Comparison of ENCODE assay signal across 8 cellular contexts in genomic region chr10:117004627-117005453, GRCh38. TPM values are rescaled to one million over a fixed set of nuclear protein-coding genes. Genes with fewer than 3 reads are reported as not detected.
DNase-seq lines count a peak whose midpoint lies in the region; ATAC-seq and TF ChIP-seq lines count a peak whose summit lies in the region.

Gene SHTN1 (minus strand): TSS chr10:117005187. CDS start chr10:117005079, 108 bp downstream.

- peaks cover 2% of the 10 kb centered on the region for H3K4me1 Mint-ChIP-seq in activated T-cell treated with anti-CD3 and anti-CD28 coated beads, Interleukin-2, amount 50 U/mL, for 24 hours (ENCODE audit: low read depth)
- H3K4me1 Mint-ChIP-seq in naive thymus-derived CD4-positive, alpha-beta T cell = peaks cover 0 to 11% (median 6%) of the 10 kb centered on the region in 7 donors

- POLR2A ChIA-PET in naive thymus-derived CD4-positive, alpha-beta T cell (lab: Charles Lee) = no interaction called here

- H3K4me3 ChIP-seq in fibroblast of villous mesenchyme (ENCODE audit: low read depth, low read length) (peak within 1 kb of the TSS; percentile 82), tibial nerve (peak within 1 kb of the TSS; percentile 54 to 82 (median 68))
- peak within 1 kb of the TSS; percentile 27 for H3K4me3 ChIP-seq in naive thymus-derived CD4-positive, alpha-beta T cell (ENCODE audit: low read length)

- no peaks in the 10 kb centered on the region for H3K4me1 ChIP-seq in naive thymus-derived CD4-positive, alpha-beta T cell (ENCODE audit: control insufficient read depth in 2 of 2, insufficient read depth in 2 of 2, low read length in 2 of 2)
- H3K4me1 ChIP-seq in tibial nerve = peaks cover 0 to 12% (median 0%) of the 10 kb centered on the region in 4 donors

- no peak for TF ChIP-seq POLR2A in tibial nerve (IDR thresholded peaks at IDR 0.05)

- no peaks in the 10 kb centered on the region for H3K9me3 ChIP-seq in naive thymus-derived CD4-positive, alpha-beta T cell (ENCODE audit: control insufficient read depth in 2 of 3, low read length in 3 of 3)
- no peaks in the 10 kb centered on the region for H3K9me3 ChIP-seq in tibial nerve

- no peaks in the 10 kb centered on the region for H3K9me3 Mint-ChIP-seq in activated T-cell treated with anti-CD3 and anti-CD28 coated beads, Interleukin-2, amount 50 U/mL, for 24 hours
- H3K9me3 Mint-ChIP-seq in naive thymus-derived CD4-positive, alpha-beta T cell = peaks cover 0 to 4% (median 0%) of the 10 kb centered on the region in 11 donors

- intact Hi-C loops in naive thymus-derived CD4-positive, alpha-beta T cell (cut with micrococcal nuclease) = loop anchor here in 1 of 2 donors (10.0 kb wide), 1 partner anchor 170 kb away; no protein-coding TSS in a partner anchor

- H3K27me3 Mint-ChIP-seq in activated T-cell treated with anti-CD3 and anti-CD28 coated beads, Interleukin-2, amount 50 U/mL, for 24 hours = peaks cover 57% of the 10 kb centered on the region
- H3K27me3 Mint-ChIP-seq in naive thymus-derived CD4-positive, alpha-beta T cell = peaks cover 31 to 67% (median 55%) of the 10 kb centered on the region in 5 donors

- TF ChIP-seq CTCF in fibroblast of villous mesenchyme (IDR thresholded peaks at IDR 0.05; ENCODE audit: insufficient read depth, low read depth, low read length) (no peak), tibial nerve (IDR thresholded peaks at IDR 0.05) (no peak)

- no peaks in the 10 kb centered on the region for H3K36me3 ChIP-seq in naive thymus-derived CD4-positive, alpha-beta T cell (ENCODE audit: control insufficient read depth in 2 of 3, insufficient read depth in 3 of 3, low read length in 3 of 3)
- H3K36me3 ChIP-seq in tibial nerve = no peaks in the 10 kb centered on the region

- ATAC-seq in GM18907 (IDR thresholded peaks at IDR 0.05; ENCODE audit: unreplicated experiment) (peak; percentile 66), HG03378 (IDR thresholded peaks at IDR 0.05; ENCODE audit: unreplicated experiment) (peak; percentile 39)
- ATAC-seq in naive thymus-derived CD4-positive, alpha-beta T cell = peak; percentile 60

- CTCF ChIA-PET in naive thymus-derived CD4-positive, alpha-beta T cell (lab: Charles Lee) = no interaction called here

- WGBS in tibial nerve, 2 donors = 1% methylated on average over 41 to 65 of the region's 80 CpGs

- H3K27ac Mint-ChIP-seq in activated T-cell treated with anti-CD3 and anti-CD28 coated beads, Interleukin-2, amount 50 U/mL, for 24 hours = no peak within 1 kb of the TSS
- H3K27ac Mint-ChIP-seq in naive thymus-derived CD4-positive, alpha-beta T cell = no peak within 1 kb of the TSS

- no peak within 1 kb of the TSS for H3K27ac ChIP-seq in naive thymus-derived CD4-positive, alpha-beta T cell (ENCODE audit: low read depth, low read length)
- H3K27ac ChIP-seq in tibial nerve = peak within 1 kb of the TSS; percentile 5 to 76 (median 58)

- DNase-seq in AG08396 (ENCODE audit: low spot score) (peak; percentile 51), NCI-H526 treated with DMSO at 0.1 percent for 48 hours (lab: John Stamatoyannopoulos, UW) (peak; percentile 71), fibroblast of villous mesenchyme (ENCODE audit: low read depth) (peak; percentile 58), tibial nerve (ENCODE audit: low spot score in 2 of 2) (peak; percentile 16 to 28)
- DNase-seq in activated T-cell treated with anti-CD3 and anti-CD28 coated beads, Interleukin-2, amount 50 U/mL, for 24 hours = peak; percentile 36
- peak in 8 of 9 donors; percentile 3 to 26 (median 16) for DNase-seq in naive thymus-derived CD4-positive, alpha-beta T cell

- no peaks in the 10 kb centered on the region for H3K36me3 Mint-ChIP-seq in activated T-cell treated with anti-CD3 and anti-CD28 coated beads, Interleukin-2, amount 50 U/mL, for 24 hours (ENCODE audit: low read depth)
- H3K36me3 Mint-ChIP-seq in naive thymus-derived CD4-positive, alpha-beta T cell = peaks cover 0 to 3% (median 0%) of the 10 kb centered on the region in 5 donors

- H3K4me3 Mint-ChIP-seq in activated T-cell treated with anti-CD3 and anti-CD28 coated beads, Interleukin-2, amount 50 U/mL, for 24 hours = peak within 1 kb of the TSS; percentile 72
- peak within 1 kb of the TSS; percentile 61 to 80 (median 73) for H3K4me3 Mint-ChIP-seq in naive thymus-derived CD4-positive, alpha-beta T cell

- TF ChIP-seq EP300 in tibial nerve (IDR thresholded peaks at IDR 0.05) = no peak

- peaks cover 0 to 8% of the 10 kb centered on the region in 2 donors for H3K27me3 ChIP-seq in naive thymus-derived CD4-positive, alpha-beta T cell (ENCODE audit: control insufficient read depth in 2 of 2, insufficient read depth in 2 of 2, low read length in 2 of 2)
- H3K27me3 ChIP-seq in tibial nerve = no peaks in the 10 kb centered on the region

RNA-seq across cellular contexts. Expression of gene SHTN1, which starts in this region (rescaled TPM):
- total RNA-seq in fibroblast of villous mesenchyme = 2.2 and 2.6 TPM in 2 replicates
- 10 to 100 TPM in 1 of 5 experiments, under 1 TPM in 4; 0.15 to 18.3 (median 0.59) TPM for total RNA-seq in naive thymus-derived CD4-positive, alpha-beta T cell
- polyA plus RNA-seq in naive thymus-derived CD4-positive, alpha-beta T cell = under 1 TPM in 1 of 2 donors, not detected in 1; 0.07 TPM
- total RNA-seq in tibial nerve = 10 to 100 TPM in 3 of 4 donors, 1 to 10 TPM in 1; 9.2 to 16.3 (median 15.4) TPM

Comparison
In these comparisons a context has a peak if more than half of its experiments do, and no peak if none do; other contexts are left out.
1. DNase-seq: peak in every context shown above with its lines; median percentile 71 in NCI-H526 treated with DMSO at 0.1 percent for 48 hours; 58 in fibroblast of villous mesenchyme; 51 in AG08396; 36 in activated T-cell treated with anti-CD3 and anti-CD28 coated beads, Interleukin-2, amount 50 U/mL, for 24 hours; 22 in tibial nerve; 16 in naive thymus-derived CD4-positive, alpha-beta T cell.
2. H3K4me3 ChIP-seq: peak in every context shown above with its lines; median percentile 82 in fibroblast of villous mesenchyme; 68 in tibial nerve; 27 in naive thymus-derived CD4-positive, alpha-beta T cell.